2 cellular contexts compared by ENCODE assay signal in genomic region chr2:18977409-18977808, GRCh38.
TF ChIP-seq lines count a peak whose summit lies in the region.

No MANE protein-coding gene starts in this region.

TF ChIP-seq in liver, 16 proteins besides CTCF, POLR2A, EP300 and RAD21:
- TF ChIP-seq RXRA (IDR thresholded peaks at IDR 0.05) (no peak), REST (IDR thresholded peaks at IDR 0.05) (no peak), YY1 (IDR thresholded peaks at IDR 0.05) (no peak), FOXA2 (IDR thresholded peaks at IDR 0.05) (peak; percentile 42), ZBTB33 (IDR thresholded peaks at IDR 0.05) (no peak), SP1 (IDR thresholded peaks at IDR 0.05) (peak; percentile 15), HNF4A (conservative IDR thresholded peaks at IDR 0.05) (peak in 1 of 2 donors; percentile 22)
TF ChIP-seq in liver: peak in this region for 3.

TF ChIP-seq in HepG2, 621 proteins besides CTCF, POLR2A, EP300 and RAD21:
- TF ChIP-seq NFE2 (CRISPR knock-in tag; IDR thresholded peaks at IDR 0.05) (no peak), BORCS8-MEF2B (CRISPR knock-in tag; IDR thresholded peaks at IDR 0.05) (no peak), NFE2L1 (CRISPR knock-in tag; IDR thresholded peaks at IDR 0.05; ENCODE audit: borderline replicate concordance) (no peak)
